ENCODE assay signal across 8 cellular contexts in genomic region chr4:87209696-87210095, GRCh38. TPM values are rescaled to one million over a fixed set of nuclear protein-coding genes. Genes with fewer than 3 reads are reported as not detected.
A peak's percentile ranks its signal among the peaks of the same experiment; 100 is the strongest.
DNase-seq lines count a peak whose midpoint lies in the region; ATAC-seq and TF ChIP-seq lines count a peak whose summit lies in the region.

No MANE protein-coding gene starts in this region.

- CTCF ChIA-PET in activated CD4-positive, alpha-beta memory T cell treated with anti-CD3 and anti-CD28 coated beads, Interleukin-2, amount 10 ng/mL, durations not matched to agents 7 days and 5 days (lab: Charles Lee) = interaction anchor here (0.6 to 3.3 kb wide), 3 partner anchors 9 to 287 kb away, joined by 3 to 11 read pairs (median 4); no protein-coding TSS in a partner anchor

- no peak overlapping the region for H3K27ac Mint-ChIP-seq in activated CD4-positive, alpha-beta memory T cell treated with anti-CD3 and anti-CD28 coated beads, Interleukin-2, amount 10 ng/mL, durations not matched to agents 7 days and 5 days

- POLR2A ChIA-PET in activated CD4-positive, alpha-beta memory T cell treated with anti-CD3 and anti-CD28 coated beads, Interleukin-2, amount 10 ng/mL, durations not matched to agents 7 days and 5 days (lab: Charles Lee) = interaction anchor here (1.6 kb wide), 1 partner anchor 10 kb away, joined by 5 read pairs; no protein-coding TSS in a partner anchor

- no peaks in the 10 kb centered on the region for H3K36me3 ChIP-seq in upper lobe of right lung

- peaks cover 4% of the 10 kb centered on the region for H3K36me3 Mint-ChIP-seq in activated CD4-positive, alpha-beta memory T cell treated with anti-CD3 and anti-CD28 coated beads, Interleukin-2, amount 10 ng/mL, durations not matched to agents 7 days and 5 days (ENCODE audit: low read depth)

- H3K9me3 Mint-ChIP-seq in activated CD4-positive, alpha-beta memory T cell treated with anti-CD3 and anti-CD28 coated beads, Interleukin-2, amount 10 ng/mL, durations not matched to agents 7 days and 5 days = no peaks in the 10 kb centered on the region

- H3K27me3 ChIP-seq in HL-60 (ENCODE audit: insufficient read depth, poor library complexity, severe bottlenecking) (no peaks in the 10 kb centered on the region), upper lobe of right lung (no peaks in the 10 kb centered on the region)

- H3K4me1 Mint-ChIP-seq in activated CD4-positive, alpha-beta memory T cell treated with anti-CD3 and anti-CD28 coated beads, Interleukin-2, amount 10 ng/mL, durations not matched to agents 7 days and 5 days = peaks cover 1% of the 10 kb centered on the region

- H3K9me3 ChIP-seq in upper lobe of right lung = no peaks in the 10 kb centered on the region

- DNase-seq in GF-D8 (lab: John Stamatoyannopoulos, UW) (peak; percentile 89), HL-60 (ENCODE audit: low read depth in 1 of 2, low spot score in 1 of 2) (peak; percentile 75 to 96), fibroblast of gingiva (ENCODE audit: low read depth) (peak; percentile 24), upper lobe of right lung (peak; percentile 82), LoVo (ENCODE audit: low spot score) (no peak), NCI-H82 (lab: John Stamatoyannopoulos, UW) (no peak)
- no peak for DNase-seq in activated CD4-positive, alpha-beta memory T cell treated with anti-CD3 and anti-CD28 coated beads, Interleukin-2, amount 10 ng/mL, durations not matched to agents 7 days and 5 days

- TF ChIP-seq CTCF in HL-60 (IDR thresholded peaks at IDR 0.05; ENCODE audit: insufficient read depth, low read length) (no peak), upper lobe of right lung (IDR thresholded peaks at IDR 0.05) (no peak)

- peak; percentile 84 for ATAC-seq in GM21390 (IDR thresholded peaks at IDR 0.05; ENCODE audit: unreplicated experiment)
- peak; percentile 91 for ATAC-seq in upper lobe of right lung

- peak overlapping the region; percentile 60 for H3K27ac ChIP-seq in HL-60 (replicated peaks)
- H3K27ac ChIP-seq in upper lobe of right lung = no peak overlapping the region

- peaks cover 13% of the 10 kb centered on the region for H3K4me1 ChIP-seq in upper lobe of right lung

- no peaks in the 10 kb centered on the region for H3K27me3 Mint-ChIP-seq in activated CD4-positive, alpha-beta memory T cell treated with anti-CD3 and anti-CD28 coated beads, Interleukin-2, amount 10 ng/mL, durations not matched to agents 7 days and 5 days

- H3K4me3 ChIP-seq in HL-60 (replicated peaks; ENCODE audit: insufficient read depth, low read length) = peak overlapping the region; percentile 7
- no peak overlapping the region for H3K4me3 ChIP-seq in upper lobe of right lung

- H3K4me3 Mint-ChIP-seq in activated CD4-positive, alpha-beta memory T cell treated with anti-CD3 and anti-CD28 coated beads, Interleukin-2, amount 10 ng/mL, durations not matched to agents 7 days and 5 days = no peak overlapping the region

- intact Hi-C loops in upper lobe of right lung (cut with DNase I) = no loop called here

RNA-seq across cellular contexts. Expression of gene KLHL8, which starts 10.7 kb away (rescaled TPM):
- total RNA-seq in upper lobe of right lung = 18.4 TPM
- total RNA-seq in activated CD4-positive, alpha-beta memory T cell treated with anti-CD3 and anti-CD28 coated beads, Interleukin-2, amount 10 ng/mL, durations not matched to agents 7 days and 5 days = 1 to 10 TPM; 9.1 to 9.8 TPM

Comparison
In these comparisons a context has a peak if more than half of its experiments do, and no peak if none do; other contexts are left out.
1. DNase-seq: peak in GF-D8 (single experiment), HL-60 (2 of 2), fibroblast of gingiva (single experiment) and upper lobe of right lung (single experiment); none in LoVo (single experiment), activated CD4-positive, alpha-beta memory T cell treated with anti-CD3 and anti-CD28 coated beads, Interleukin-2, amount 10 ng/mL, durations not matched to agents 7 days and 5 days (single experiment) and NCI-H82 (single experiment).